38 cellular contexts compared by ENCODE assay signal in genomic region chr7:31440511-31440910, GRCh38.
"Had no signal": no experiment of that assay in that cellular context is flagged by ENCODE, and none has a peak within 500 bp of the region (broad histone marks: within the 10 kb centered on the region; RNA-seq: fewer than 3 reads in every experiment).

No MANE protein-coding gene starts in this region.

- H3K4me3 Mint-ChIP-seq: activated B cell treated with CpG ODN at 0.5 μM for 24 hours; activated CD4-positive, alpha-beta memory T cell treated with anti-CD3 and anti-CD28 coated beads for 36 hours; activated CD4-positive, alpha-beta T cell treated with anti-CD3 and anti-CD28 coated beads, Interleukin-2, amount 10 ng/mL, durations not matched to agents 24 days and 14 days; activated CD8-positive, alpha-beta memory T cell treated with anti-CD3 and anti-CD28 coated beads, Interleukin-2, amount 10 ng/mL, durations not matched to agents 7 days and 5 days; activated CD8-positive, alpha-beta T cell treated with anti-CD3 and anti-CD28 coated beads for 36 hours; activated naive CD4-positive, alpha-beta T cell treated with anti-CD3 and anti-CD28 coated beads for 36 hours; activated naive CD8-positive, alpha-beta T cell treated with anti-CD3 and anti-CD28 coated beads for 36 hours; activated T-cell treated with anti-CD3 and anti-CD28 coated beads, Interleukin-2, amount 50 U/mL, for 24 hours; activated T-helper 1 cell treated with anti-CD3 and anti-CD28 coated beads, Interleukin-12 subunit alpha, Interleukin-12 subunit beta, Interleukin-2, Interleukin-4 antibody, amounts not matched to agents 30 ng/mL and 10 ng/mL and 1 ng/mL, durations not matched to agents 14 hours and 24 hours and 36 hours; activated T-helper 17 cell treated with anti-CD3 and anti-CD28 coated beads, Interleukin-2, amount 50 U/mL, for 72 hours; brain; central memory CD8-positive, alpha-beta T cell; T-helper 1 cell treated with Interleukin-12 subunit alpha and Interleukin-12 subunit beta and Interleukin-4 antibody, amounts not matched to agents 30 μg/mL and 1 μg/mL, for 36 hours; T-helper 2 cell treated with Interferon-gamma antibody and Interleukin-4, amounts not matched to agents 5 μg/mL and 100 μg/mL, for 36 hours had no signal

- H3K27me3 Mint-ChIP-seq: activated CD4-positive, alpha-beta memory T cell treated with anti-CD3 and anti-CD28 coated beads for 36 hours; activated CD4-positive, alpha-beta T cell treated with anti-CD3 and anti-CD28 coated beads, Interleukin-2, amount 10 ng/mL, durations not matched to agents 24 days and 14 days; activated CD8-positive, alpha-beta memory T cell treated with anti-CD3 and anti-CD28 coated beads, Interleukin-2, amount 10 ng/mL, durations not matched to agents 7 days and 5 days; activated CD8-positive, alpha-beta T cell treated with anti-CD3 and anti-CD28 coated beads for 36 hours; activated T-cell treated with anti-CD3 and anti-CD28 coated beads, Interleukin-2, amount 50 U/mL, for 24 hours; central memory CD8-positive, alpha-beta T cell had no signal

- H3K27ac ChIP-seq: adrenal gland, cardiac muscle cell, VCaP had no signal

- H3K27me3 ChIP-seq: adrenal gland, cardiac muscle cell had no signal

- H3K4me1 ChIP-seq: adrenal gland had no signal

- H3K36me3 ChIP-seq: adrenal gland, cardiac muscle cell had no signal

- H3K4me3 ChIP-seq: adrenal gland, cardiac muscle cell had no signal

- ATAC-seq: activated CD8-positive, alpha-beta memory T cell treated with anti-CD3 and anti-CD28 coated beads, Interleukin-2, amount 10 ng/mL, durations not matched to agents 7 days and 5 days; activated CD8-positive, alpha-beta T cell treated with anti-CD3 and anti-CD28 coated beads for 36 hours; activated naive CD4-positive, alpha-beta T cell treated with anti-CD3 and anti-CD28 coated beads, Interleukin-2, amount 50 U/mL, for 72 hours; activated T-helper 17 cell treated with anti-CD3 and anti-CD28 coated beads, Interleukin-2, amount 50 U/mL, for 72 hours had no signal

- FAIRE-seq: astrocyte, bronchial epithelial cell, TTC549 had no signal

- H3K36me3 Mint-ChIP-seq: activated CD4-positive, alpha-beta memory T cell treated with anti-CD3 and anti-CD28 coated beads for 36 hours; activated CD8-positive, alpha-beta memory T cell treated with anti-CD3 and anti-CD28 coated beads, Interleukin-2, amount 10 ng/mL, durations not matched to agents 7 days and 5 days; activated naive CD4-positive, alpha-beta T cell treated with anti-CD3 and anti-CD28 coated beads, Interleukin-2, amount 50 U/mL, for 72 hours; activated naive CD8-positive, alpha-beta T cell treated with anti-CD3 and anti-CD28 coated beads for 36 hours; brain had no signal

- H3K4me1 Mint-ChIP-seq: activated B cell treated with CpG ODN at 0.5 μM for 24 hours; activated CD4-positive, alpha-beta T cell treated with anti-CD3 and anti-CD28 coated beads, Interleukin-2, amount 10 ng/mL, durations not matched to agents 24 days and 14 days; activated CD8-positive, alpha-beta memory T cell treated with anti-CD3 and anti-CD28 coated beads, Interleukin-2, amount 10 ng/mL, durations not matched to agents 7 days and 5 days; activated naive CD8-positive, alpha-beta T cell treated with anti-CD3 and anti-CD28 coated beads for 36 hours; activated T-helper 17 cell treated with anti-CD3 and anti-CD28 coated beads, Interleukin-2, amount 50 U/mL, for 72 hours; brain; central memory CD8-positive, alpha-beta T cell had no signal

- H3K9me3 Mint-ChIP-seq: activated B cell treated with CpG ODN at 0.5 μM for 24 hours; activated CD4-positive, alpha-beta memory T cell treated with anti-CD3 and anti-CD28 coated beads for 36 hours; activated CD4-positive, alpha-beta T cell treated with anti-CD3 and anti-CD28 coated beads, Interleukin-2, amount 10 ng/mL, durations not matched to agents 24 days and 14 days; activated CD8-positive, alpha-beta T cell treated with anti-CD3 and anti-CD28 coated beads for 36 hours; activated naive CD8-positive, alpha-beta T cell treated with anti-CD3 and anti-CD28 coated beads for 36 hours; activated T-helper 1 cell treated with anti-CD3 and anti-CD28 coated beads, Interleukin-12 subunit alpha, Interleukin-12 subunit beta, Interleukin-2, Interleukin-4 antibody, amounts not matched to agents 30 ng/mL and 10 ng/mL and 1 ng/mL, durations not matched to agents 14 hours and 24 hours and 36 hours; T-helper 1 cell treated with Interleukin-12 subunit alpha and Interleukin-12 subunit beta and Interleukin-4 antibody, amounts not matched to agents 30 μg/mL and 1 μg/mL, for 36 hours; T-helper 2 cell treated with Interferon-gamma antibody and Interleukin-4, amounts not matched to agents 5 μg/mL and 100 μg/mL, for 36 hours had no signal

- H3K9me3 ChIP-seq: adrenal gland had no signal

- H3K27ac Mint-ChIP-seq: activated B cell treated with CpG ODN at 0.5 μM for 24 hours; activated CD4-positive, alpha-beta memory T cell treated with anti-CD3 and anti-CD28 coated beads for 36 hours; activated CD4-positive, alpha-beta T cell treated with anti-CD3 and anti-CD28 coated beads, Interleukin-2, amount 10 ng/mL, durations not matched to agents 24 days and 14 days; activated CD8-positive, alpha-beta memory T cell treated with anti-CD3 and anti-CD28 coated beads, Interleukin-2, amount 10 ng/mL, durations not matched to agents 7 days and 5 days; activated CD8-positive, alpha-beta T cell treated with anti-CD3 and anti-CD28 coated beads for 36 hours; activated naive CD4-positive, alpha-beta T cell treated with anti-CD3 and anti-CD28 coated beads for 36 hours; activated naive CD4-positive, alpha-beta T cell treated with anti-CD3 and anti-CD28 coated beads, Interleukin-2, amount 50 U/mL, for 72 hours; activated naive CD8-positive, alpha-beta T cell treated with anti-CD3 and anti-CD28 coated beads for 36 hours; activated T-cell treated with anti-CD3 and anti-CD28 coated beads, Interleukin-2, amount 50 U/mL, for 24 hours; activated T-helper 1 cell treated with anti-CD3 and anti-CD28 coated beads, Interleukin-12 subunit alpha, Interleukin-12 subunit beta, Interleukin-2, Interleukin-4 antibody, amounts not matched to agents 30 ng/mL and 10 ng/mL and 1 ng/mL, durations not matched to agents 14 hours and 24 hours and 36 hours; activated T-helper 17 cell treated with anti-CD3 and anti-CD28 coated beads, Interleukin-2, amount 50 U/mL, for 72 hours; T-helper 1 cell treated with Interleukin-12 subunit alpha and Interleukin-12 subunit beta and Interleukin-4 antibody, amounts not matched to agents 30 μg/mL and 1 μg/mL, for 36 hours; T-helper 2 cell treated with Interferon-gamma antibody and Interleukin-4, amounts not matched to agents 5 μg/mL and 100 μg/mL, for 36 hours had no signal

- DNase-seq: activated B cell treated with CpG ODN at 0.5 μM for 24 hours; activated CD4-positive, alpha-beta memory T cell treated with anti-CD3 and anti-CD28 coated beads for 36 hours; activated CD4-positive, alpha-beta T cell treated with anti-CD3 and anti-CD28 coated beads for 4 hours; activated CD4-positive, alpha-beta T cell treated with anti-CD3 and anti-CD28 coated beads, Interleukin-2, amount 10 ng/mL, durations not matched to agents 24 days and 14 days; activated CD4-positive, alpha-beta T cell treated with anti-CD3 and anti-CD28 coated beads, Interleukin-2, amount 50 U/mL, for 1 hour; activated CD4-positive, alpha-beta T cell treated with anti-CD3 and anti-CD28 coated beads, Interleukin-2, amount 50 U/mL, for 4 hours; activated CD4-positive, CD25-positive, alpha-beta regulatory T cell treated with anti-CD3 and anti-CD28 coated beads, Interleukin-2, amount 50 U/mL, for 72 hours; activated CD8-positive, alpha-beta memory T cell treated with anti-CD3 and anti-CD28 coated beads for 24 hours; activated CD8-positive, alpha-beta memory T cell treated with anti-CD3 and anti-CD28 coated beads, Interleukin-2, amount 10 ng/mL, durations not matched to agents 7 days and 5 days; activated CD8-positive, alpha-beta memory T cell treated with anti-CD3 and anti-CD28 coated beads, Interleukin-2, amount 50 U/mL, for 48 hours; activated CD8-positive, alpha-beta T cell treated with anti-CD3 and anti-CD28 coated beads for 36 hours; activated effector memory CD4-positive, alpha-beta T cell treated with anti-CD3 and anti-CD28 coated beads, Interleukin-2, amount 50 U/mL, for 16 hours; activated gamma-delta T cell treated with Interleukin-2 at 50 U/mL for 16 hours; activated naive CD4-positive, alpha-beta T cell; activated naive CD4-positive, alpha-beta T cell treated with anti-CD3 and anti-CD28 coated beads for 36 hours; activated naive CD4-positive, alpha-beta T cell treated with anti-CD3 and anti-CD28 coated beads, Interleukin-2, amount 50 U/mL, for 16 hours; activated naive CD8-positive, alpha-beta T cell treated with anti-CD3 and anti-CD28 coated beads for 36 hours; activated T-cell treated with anti-CD3 and anti-CD28 coated beads, Interleukin-2, amount 50 U/mL, for 24 hours; activated T-cell treated with anti-CD3 and anti-CD28 coated beads, Interleukin-2, amount 50 U/mL, for 48 hours; adrenal gland; amniotic stem cell; aorta; cerebellar nuclear complex; T-helper 1 cell; T-helper 2 cell; T-helper 9 cell had no signal
